ENCODE assay signal across 9 cellular contexts in the genomic region with DNA sequence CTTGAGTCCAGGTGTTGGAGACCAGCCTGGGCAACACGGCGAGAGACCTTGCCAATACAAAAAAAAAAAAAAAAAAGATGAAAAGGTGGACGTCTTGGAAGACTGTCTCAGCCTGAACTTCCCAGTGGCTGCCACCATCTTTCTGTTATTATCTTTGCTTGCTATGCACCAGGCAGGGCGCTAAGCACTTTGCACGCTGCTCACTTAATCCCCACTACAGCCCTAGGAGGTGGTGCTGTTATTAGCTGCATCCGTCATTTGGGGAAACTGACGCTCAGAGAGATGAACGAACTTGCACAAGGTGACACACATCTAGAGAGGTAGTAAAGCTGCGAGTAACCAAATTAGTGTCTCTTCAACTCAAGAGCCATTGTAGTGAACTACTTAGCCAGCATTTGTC. TPM values are rescaled to one million over a fixed set of nuclear protein-coding genes. Genes with fewer than 3 reads are reported as not detected.
DNase-seq lines count a peak whose midpoint lies in the region; ATAC-seq and TF ChIP-seq lines count a peak whose summit lies in the region.
"Had no signal": no experiment of that assay in that cellular context is flagged by ENCODE, and none has a peak within 500 bp of the region (broad histone marks: within the 10 kb centered on the region; RNA-seq: fewer than 3 reads in every experiment).

No MANE protein-coding gene starts in this region.

- H3K27ac ChIP-seq in Panc1 (ENCODE audit: low read length): 0 out of 2 replicates have a peak overlapping the region, but pooled peaks have one; percentile 75
- no peak overlapping the region for H3K27ac ChIP-seq in substantia nigra (ENCODE audit: low read depth, low read length, poor library complexity, severe bottlenecking)

- peak overlapping the region; percentile 42 for H3K4me3 ChIP-seq in GM12865 (ENCODE audit: low read depth, low read length)
- peak overlapping the region; percentile 56 to 82 for H3K4me3 ChIP-seq in Panc1 (ENCODE audit: low read depth in 2 of 2, low read length in 2 of 2)
- peak overlapping the region; percentile 85 for H3K4me3 ChIP-seq in epithelial cell of proximal tubule (ENCODE audit: low read depth, low read length)
- peak overlapping the region; percentile 88 for H3K4me3 ChIP-seq in retinal pigment epithelial cell (ENCODE audit: low read length)
- H3K4me3 ChIP-seq: HAP-1 had no signal

- no peak for DNase-seq in GM12865 (ENCODE audit: low read depth)
- DNase-seq in Panc1 (ENCODE audit: low read depth, low spot score): no peak
- DNase-seq in epithelial cell of proximal tubule (ENCODE audit: low read depth): no peak
- no peak for DNase-seq in retinal pigment epithelial cell (ENCODE audit: low read depth)
- no peak for DNase-seq in substantia nigra (lab: John Stamatoyannopoulos, UW)
- DNase-seq in ureter (ENCODE audit: low spot score): no peak

- no TSS peak for BruUV-seq in Panc1 (replicated peaks; lab: Mats Ljungman, UMichigan)

- no peaks in the 10 kb centered on the region for H3K9me3 ChIP-seq in Panc1 (ENCODE audit: control insufficient read depth, insufficient read depth, low read depth, low read length)
- H3K9me3 ChIP-seq: HAP-1 had no signal

- CTCF ChIA-PET in Panc1 (lab: Charles Lee): no interaction called here

- H3K27me3 ChIP-seq in Panc1 (ENCODE audit: control insufficient read depth, insufficient read depth, low read length): no peaks in the 10 kb centered on the region

- H3K36me3 ChIP-seq in Panc1 (ENCODE audit: control insufficient read depth, insufficient read depth, low read length): no peaks in the 10 kb centered on the region
- H3K36me3 ChIP-seq: HAP-1 had no signal

- POLR2A ChIA-PET in Panc1 (lab: Charles Lee): no interaction called here

- in situ Hi-C loops in Panc1 (cut with HindIII; ENCODE audit: low pct_unique_long_range_greater_than_20kb, low sequenced_read_pairs): no loop called here

- peaks cover 10% of the 10 kb centered on the region for H3K4me1 ChIP-seq in Panc1 (ENCODE audit: control insufficient read depth, insufficient read depth, low read length)
- H3K4me1 ChIP-seq: HAP-1 had no signal

- ATAC-seq in Panc1 (no peak), GM18909 (IDR thresholded peaks at IDR 0.05; ENCODE audit: poor library complexity, unreplicated experiment) (no peak), GM21360 (IDR thresholded peaks at IDR 0.05; ENCODE audit: unreplicated experiment) (no peak)

- TF ChIP-seq CTCF in GM12865 (IDR thresholded peaks at IDR 0.05; ENCODE audit: insufficient read depth, low read depth, low read length, missing control alignments) (no peak), Panc1 (IDR thresholded peaks at IDR 0.05) (no peak), epithelial cell of proximal tubule (conservative IDR thresholded peaks at IDR 0.05; ENCODE audit: low read depth, low read length) (no peak), retinal pigment epithelial cell (conservative IDR thresholded peaks at IDR 0.05; ENCODE audit: low read depth, low read length) (no peak)

- intact Hi-C loops in Panc1 (cut with micrococcal nuclease; ENCODE audit: unreplicated experiment): no loop called here

RNA-seq across cellular contexts. Expression of gene CPPED1, which starts 0.7 kb away (rescaled TPM):
- total RNA-seq in Panc1 (2021; ENCODE audit: unreplicated experiment) (12.5 TPM), epithelial cell of proximal tubule (12.9 and 15.0 TPM in 2 replicates), ureter (21.4 TPM)
- polyA plus RNA-seq in Panc1 (2012; ENCODE audit: insufficient read length): 5.8 TPM
